ENCODE assay signal across 8 cellular contexts in genomic region chr2:178477443-178478099, GRCh38. TPM values are rescaled to one million over a fixed set of nuclear protein-coding genes. Genes with fewer than 3 reads are reported as not detected.
A peak's percentile ranks its signal among the peaks of the same experiment; 100 is the strongest.
DNase-seq lines count a peak whose midpoint lies in the region; ATAC-seq, FAIRE-seq and TF ChIP-seq lines count a peak whose summit lies in the region.

No MANE protein-coding gene starts in this region.

- H3K79me1 ChIP-seq in mesendoderm (ENCODE audit: low read length): peaks cover 5% of the 10 kb centered on the region

- no peak for DNase-seq in A549 (ENCODE audit: low read depth in 1 of 2, low spot score in 1 of 2)
- DNase-seq in mesendoderm: no peak
- DNase-seq in GM19239 (ENCODE audit: insufficient read length, low spot score): no peak

- H3K4me3 ChIP-seq in A549 (peak overlapping the region; percentile 68), HEK293 (ENCODE audit: low read depth, low read length) (peak overlapping the region; percentile 65), mesendoderm (ENCODE audit: low read length) (no peak overlapping the region)

- no peak overlapping the region for H2BK5ac ChIP-seq in mesendoderm (ENCODE audit: low read length)

- no peak overlapping the region for H4K8ac ChIP-seq in mesendoderm (ENCODE audit: low read depth, low read length)

- H3K27ac ChIP-seq in A549: peak overlapping the region; percentile 82 to 92; a peak in 4 of 6 replicates
- no peak overlapping the region; the same call in 1 of the 2 replicates for H3K27ac ChIP-seq in HEK293 (ENCODE audit: extremely low read depth, low read depth, low read length)
- peak overlapping the region; percentile 90 for H3K27ac ChIP-seq in angular gyrus (ENCODE audit: low read depth, low read length)
- H3K27ac ChIP-seq in mesendoderm (ENCODE audit: low read depth, low read length): no peak overlapping the region

- no peak for TF ChIP-seq EP300 in A549 (IDR thresholded peaks at IDR 0.05)

- ATAC-seq in A549 (no peak), HG03460 (IDR thresholded peaks at IDR 0.05; ENCODE audit: unreplicated experiment) (no peak), GM19351 (IDR thresholded peaks at IDR 0.05; ENCODE audit: unreplicated experiment) (no peak), GM18498 (IDR thresholded peaks at IDR 0.05; ENCODE audit: unreplicated experiment) (no peak)

- no peaks in the 10 kb centered on the region for H3K9me3 ChIP-seq in A549
- H3K9me3 ChIP-seq in HEK293 (ENCODE audit: control insufficient read depth, insufficient read depth, low read depth, low read length): no peaks in the 10 kb centered on the region

- CTCF ChIA-PET in A549 (lab: Yijun Ruan, JAX) (no interaction called here), HEK293 (lab: Yijun Ruan, JAX) (no interaction called here)

- H3K23ac ChIP-seq in mesendoderm (ENCODE audit: low read length): no peak overlapping the region

- WGBS in A549 (ENCODE audit: missing lambda C conversion rate): 12% methylated on average over 3 of the region's 3 CpGs
- WGBS in mesendoderm (ENCODE audit: extremely low coverage, insufficient coverage, low lambda C conversion rate): no CpG with 5 or more reads among the region's 3 CpGs

- H3K27me3 ChIP-seq in mesendoderm (ENCODE audit: insufficient read depth, low read length, poor library complexity): no peaks in the 10 kb centered on the region

- no peak for TF ChIP-seq RAD21 in A549 (conservative IDR thresholded peaks at IDR 0.05 in 1 of 2, IDR thresholded peaks at IDR 0.05 in 1 of 2)

- H3K4me1 ChIP-seq in A549 (peaks cover 34% of the 10 kb centered on the region), HEK293 (ENCODE audit: control insufficient read depth, insufficient read depth, low read length) (peaks cover 5% of the 10 kb centered on the region; the same call in 1 of the 2 replicates), mesendoderm (ENCODE audit: control insufficient read depth, low read depth, low read length) (no peaks in the 10 kb centered on the region)

- no peak for FAIRE-seq in A549 (lab: Jason Lieb, UNC)
- no peak for FAIRE-seq in GM19239 (lab: Jason Lieb, UNC)

- no peak overlapping the region for H4K5ac ChIP-seq in mesendoderm (ENCODE audit: low read length)

- no peak overlapping the region for H3K18ac ChIP-seq in mesendoderm (ENCODE audit: low read length)

- TF ChIP-seq POLR2A in A549 (IDR thresholded peaks at IDR 0.05; ENCODE audit: low read length): no peak

- H2BK15ac ChIP-seq in mesendoderm (replicated peaks; ENCODE audit: low read depth): no peak overlapping the region

- H3K56ac ChIP-seq in mesendoderm (ENCODE audit: low read length): no peak overlapping the region

- H3K36me3 ChIP-seq in HEK293 (ENCODE audit: control insufficient read depth in 2 of 2, insufficient read depth in 1 of 2, low read length in 2 of 2) (no peaks in the 10 kb centered on the region), mesendoderm (ENCODE audit: control insufficient read depth, insufficient read depth, low read length) (no peaks in the 10 kb centered on the region)

- no peak overlapping the region for H2AK5ac ChIP-seq in mesendoderm (ENCODE audit: low read length)

- H3K4me2 ChIP-seq in A549 (peak overlapping the region; percentile 74), mesendoderm (ENCODE audit: low read length) (peak overlapping the region; percentile 8)

- H3K9ac ChIP-seq in mesendoderm (ENCODE audit: low read length): no peak overlapping the region

- H3K4ac ChIP-seq in mesendoderm (ENCODE audit: low read depth, low read length): no peak overlapping the region

- no peak for TF ChIP-seq CTCF in A549 (IDR thresholded peaks at IDR 0.05)
- no peak for TF ChIP-seq CTCF in HEK293 (tag by site-specific recombination; IDR thresholded peaks at IDR 0.05)

- POLR2A ChIA-PET in A549 (lab: Yijun Ruan, JAX) (interaction anchor here (4.1 kb wide), 1 partner anchor 26 kb away, joined by 35 read pairs; the partner anchor contains the start of genes PJVK and PRKRA), HEK293 (lab: Yijun Ruan, JAX) (no interaction called here)

- H2BK120ac ChIP-seq in mesendoderm (ENCODE audit: low read depth, low read length): no peak overlapping the region

- peaks cover 2% of the 10 kb centered on the region for H3K79me2 ChIP-seq in mesendoderm (ENCODE audit: control insufficient read depth, insufficient read depth, low read length)

TF ChIP-seq in A549, 52 proteins besides CTCF, POLR2A, EP300 and RAD21 (continues in another document):
- TF ChIP-seq NFE2L2 (conservative IDR thresholded peaks at IDR 0.05; ENCODE audit: low read length): no peak
- TF ChIP-seq HEYL (CRISPR knock-in tag; IDR thresholded peaks at IDR 0.05): no peak
- TF ChIP-seq ATOH8 (CRISPR knock-in tag; IDR thresholded peaks at IDR 0.05; ENCODE audit: low read depth): no peak
- no peak for TF ChIP-seq RFX5 (IDR thresholded peaks at IDR 0.05)
- TF ChIP-seq BHLHE40 (IDR thresholded peaks at IDR 0.05; ENCODE audit: low read depth, low read length): no peak
- no peak for TF ChIP-seq E2F6 (IDR thresholded peaks at IDR 0.05; ENCODE audit: borderline replicate concordance, low read depth)
- no peak for TF ChIP-seq RARB (CRISPR knock-in tag; IDR thresholded peaks at IDR 0.05)
- no peak for TF ChIP-seq RNF2 (IDR thresholded peaks at IDR 0.05; ENCODE audit: borderline replicate concordance, low read depth)

TF ChIP-seq in HEK293, 187 proteins besides CTCF, POLR2A, EP300 and RAD21:
- TF ChIP-seq ZFP69B (tag by site-specific recombination; IDR thresholded peaks at IDR 0.05): 0 out of 2 replicates have a peak, but pooled peaks have one; percentile 30
- no peak for TF ChIP-seq ZBTB11 (tag by site-specific recombination; conservative IDR thresholded peaks at IDR 0.05; ENCODE audit: low read depth)
TF ChIP-seq in HEK293: peak in this region for 1.

RNA-seq across cellular contexts. Expression of gene FKBP7, which starts 0.8 kb away (rescaled TPM):
- polyA plus RNA-seq in A549 (2011; rRNA removed): 21.4 and 23.7 TPM in 2 replicates
- 6.0 and 6.3 TPM in 2 replicates for polyA plus RNA-seq in A549 (2012; cell fraction: cytosol; rRNA removed)
- 2.1 and 2.8 TPM in 2 replicates for polyA plus RNA-seq in A549 (2012; cell fraction: nucleus; rRNA removed)
- polyA plus RNA-seq in A549 (2017; fragmentation: RNase III; extraction: RNeasy Plus Mini Kit Qiagen cat#74134 plus additional on column Dnase treatment): 13.8 to 15.2 TPM (median 14.8 TPM) in 3 replicates
- 2.6 and 3.9 TPM in 2 replicates for polyA minus RNA-seq in A549 (2011; rRNA and poly(A)+ RNA removed)
- 5.2 TPM for polyA plus RNA-seq in mesendoderm (2013, experiment 1 of 2)
- polyA plus RNA-seq in mesendoderm (2013, experiment 2 of 2): 4.7 TPM

RNA-seq across cellular contexts. Expression of gene PLEKHA3, which starts 2.7 kb away (rescaled TPM):
- polyA plus RNA-seq in A549 (2011; rRNA removed): 26.9 and 47.4 TPM in 2 replicates
- 3.1 and 3.9 TPM in 2 replicates for polyA plus RNA-seq in A549 (2012; cell fraction: cytosol; rRNA removed)
- polyA plus RNA-seq in A549 (2012; cell fraction: nucleus; rRNA removed): 0.90 and 1.7 TPM in 2 replicates
- polyA plus RNA-seq in A549 (2017; fragmentation: RNase III; extraction: RNeasy Plus Mini Kit Qiagen cat#74134 plus additional on column Dnase treatment): 7.8 to 11.0 TPM (median 9.6 TPM) in 3 replicates
- polyA minus RNA-seq in A549 (2011; rRNA and poly(A)+ RNA removed): 7.9 and 9.5 TPM in 2 replicates
- polyA plus RNA-seq in mesendoderm (2013, experiment 1 of 2): 16.3 TPM
- polyA plus RNA-seq in mesendoderm (2013, experiment 2 of 2): 14.2 TPM

RNA-seq across cellular contexts. Expression of gene PJVK, which starts 26.4 kb away (rescaled TPM):
- polyA plus RNA-seq in A549 (2011; rRNA removed): 7.9 and 10.1 TPM in 2 replicates
- polyA plus RNA-seq in A549 (2012; cell fraction: cytosol; rRNA removed): 0.84 and 1.0 TPM in 2 replicates
- polyA plus RNA-seq in A549 (2012; cell fraction: nucleus; rRNA removed): 1.8 and 2.9 TPM in 2 replicates
- 3.6 to 5.1 TPM (median 3.6 TPM) in 3 replicates for polyA plus RNA-seq in A549 (2017; fragmentation: RNase III; extraction: RNeasy Plus Mini Kit Qiagen cat#74134 plus additional on column Dnase treatment)
- polyA minus RNA-seq in A549 (2011; rRNA and poly(A)+ RNA removed): 2.5 and 2.7 TPM in 2 replicates
- polyA plus RNA-seq in mesendoderm (2013, experiment 1 of 2): 1.9 TPM
- polyA plus RNA-seq in mesendoderm (2013, experiment 2 of 2): 1.1 TPM

RNA-seq across cellular contexts. Expression of gene PRKRA, which starts 26.6 kb away (rescaled TPM):
- 56.7 and 63.4 TPM in 2 replicates for polyA plus RNA-seq in A549 (2011; rRNA removed)
- polyA plus RNA-seq in A549 (2012; cell fraction: cytosol; rRNA removed): 45.0 TPM in 2 replicates
- 21.7 and 29.9 TPM in 2 replicates for polyA plus RNA-seq in A549 (2012; cell fraction: nucleus; rRNA removed)
- 44.1 to 45.2 TPM (median 44.9 TPM) in 3 replicates for polyA plus RNA-seq in A549 (2017; fragmentation: RNase III; extraction: RNeasy Plus Mini Kit Qiagen cat#74134 plus additional on column Dnase treatment)
- 35.0 and 35.3 TPM in 2 replicates for polyA minus RNA-seq in A549 (2011; rRNA and poly(A)+ RNA removed)
- polyA plus RNA-seq in mesendoderm (2013, experiment 1 of 2): 46.3 TPM
- polyA plus RNA-seq in mesendoderm (2013, experiment 2 of 2): 46.3 TPM

Comparison
In these comparisons a context has a peak if more than half of its experiments do, and no peak if none do; other contexts are left out.
1. H3K27ac ChIP-seq: peak in A549 (2 of 2) and angular gyrus (single experiment); none in HEK293 (single experiment) and mesendoderm (single experiment).